17 cellular contexts compared by ENCODE assay signal in the genomic region with DNA sequence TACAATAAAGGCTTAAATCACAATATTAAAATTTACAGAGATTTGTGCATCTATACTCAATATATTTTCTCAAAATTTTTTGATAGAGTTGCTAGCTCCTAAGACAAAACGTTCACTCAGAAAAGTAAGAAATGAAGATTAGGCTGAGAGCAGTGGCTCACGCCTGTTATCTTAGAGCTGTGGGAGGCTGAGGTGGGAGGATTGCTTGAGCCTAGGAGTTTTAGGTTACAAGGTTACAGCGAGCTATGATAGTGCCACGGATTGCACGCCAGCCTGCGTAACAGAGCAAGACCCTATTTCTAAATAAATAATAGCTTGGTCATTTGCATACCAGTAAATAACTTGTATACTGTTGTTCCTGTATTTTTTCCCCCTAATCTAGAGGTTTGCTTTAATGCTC. TPM values are rescaled to one million over a fixed set of nuclear protein-coding genes. Genes with fewer than 3 reads are reported as not detected.
DNase-seq lines count a peak whose midpoint lies in the region; ATAC-seq, FAIRE-seq and TF ChIP-seq lines count a peak whose summit lies in the region.
"Had no signal": no experiment of that assay in that cellular context is flagged by ENCODE, and none has a peak within 500 bp of the region (broad histone marks: within the 10 kb centered on the region; RNA-seq: fewer than 3 reads in every experiment).

No MANE protein-coding gene starts in this region.

- H3K27ac Mint-ChIP-seq in stimulated activated memory B cell treated with anti-CD40 and anti-IgM and Interleukin-4, amounts not matched to agents 10 μg/mL and 1 μg/mL and 100 μg/mL, for 72 hours = no peak overlapping the region

- H3K36me3 ChIP-seq in K562 (ENCODE audit: control insufficient read depth, insufficient read depth, low read length) (peaks cover 12% of the 10 kb centered on the region; the same call in 1 of the 3 replicates), mesendoderm (ENCODE audit: control insufficient read depth, insufficient read depth, low read length) (no peaks in the 10 kb centered on the region)

- H3K18ac ChIP-seq in mesendoderm (ENCODE audit: low read length) = no peak overlapping the region

- no peak overlapping the region for H3K56ac ChIP-seq in mesendoderm (ENCODE audit: low read length)

- BruUV-seq in K562 (replicated peaks; lab: Mats Ljungman, UMichigan) = no TSS peak

- no peak overlapping the region for H4K8ac ChIP-seq in mesendoderm (ENCODE audit: low read depth, low read length)

- H2AFZ ChIP-seq in K562 (ENCODE audit: low read depth, low read length) = no peak overlapping the region

- no peak overlapping the region for H3K23ac ChIP-seq in mesendoderm (ENCODE audit: low read length)

- no peaks in the 10 kb centered on the region; a peak in 1 of 5 replicates for H3K4me1 ChIP-seq in K562 (replicated peaks in 1 of 2; ENCODE audit: control insufficient read depth in 2 of 2, insufficient read depth in 2 of 2, low read length in 2 of 2)
- no peaks in the 10 kb centered on the region for H3K4me1 ChIP-seq in mesendoderm (ENCODE audit: control insufficient read depth, low read depth, low read length)

- no peak overlapping the region for H2BK5ac ChIP-seq in mesendoderm (ENCODE audit: low read length)

- no peaks in the 10 kb centered on the region for H3K9me1 ChIP-seq in K562 (ENCODE audit: control insufficient read depth, insufficient read depth, low read length)

- ATAC-seq in K562 = peak; percentile 76
- no peak for ATAC-seq in stimulated activated memory B cell treated with anti-CD40 and anti-IgM and Interleukin-4, amounts not matched to agents 10 μg/mL and 1 μg/mL and 100 μg/mL, for 72 hours
- ATAC-seq in GM18867 (IDR thresholded peaks at IDR 0.05; ENCODE audit: unreplicated experiment) = no peak

- intact Hi-C loops in K562 (cut with micrococcal nuclease) = no loop called here

- TF ChIP-seq POLR2A in K562 (conservative IDR thresholded peaks at IDR 0.05) = no peak

- no peaks in the 10 kb centered on the region for H4K20me1 ChIP-seq in K562 (replicated peaks; ENCODE audit: control insufficient read depth, insufficient read depth, low read length)

- 11% methylated on average over 6 of the region's 6 CpGs for WGBS in K562 (ENCODE audit: insufficient coverage, low coverage, missing lambda C conversion rate)
- no CpG with 5 or more reads among the region's 6 CpGs for WGBS in mesendoderm (ENCODE audit: extremely low coverage, insufficient coverage, low lambda C conversion rate)

- H2BK15ac ChIP-seq in mesendoderm (replicated peaks; ENCODE audit: low read depth) = no peak overlapping the region

- in situ Hi-C loops in K562 (cut with MboI) = no loop called here

- H3K4me2 ChIP-seq in K562 (ENCODE audit: insufficient read depth, low read length) = no peak overlapping the region
- H3K4me2 ChIP-seq in mesendoderm (ENCODE audit: low read length) = no peak overlapping the region

- H3K27me3 ChIP-seq in K562 (ENCODE audit: control insufficient read depth in 2 of 2, insufficient read depth in 2 of 2, low read length in 2 of 2) = no peaks in the 10 kb centered on the region
- H3K27me3 ChIP-seq in mesendoderm (ENCODE audit: insufficient read depth, low read length, poor library complexity) = no peaks in the 10 kb centered on the region

- no peaks in the 10 kb centered on the region for H3K79me1 ChIP-seq in mesendoderm (ENCODE audit: low read length)

- no peaks in the 10 kb centered on the region for H3K4me1 Mint-ChIP-seq in stimulated activated memory B cell treated with anti-CD40 and anti-IgM and Interleukin-4, amounts not matched to agents 10 μg/mL and 1 μg/mL and 100 μg/mL, for 72 hours

- DNase-seq in OCI-M1 (lab: John Stamatoyannopoulos, UW) (peak; percentile 2), K562 (ENCODE audit: extremely low read depth in 1 of 4, low spot score in 3 of 4) (peak in 1 of 4 experiments; percentile 16), mesendoderm (peak; percentile 18), GM19239 (ENCODE audit: insufficient read length, low spot score) (no peak)
- DNase-seq: C1 segment of cervical spinal cord; Calu3; CD4-positive, alpha-beta memory T cell; COR-L47; DMS53; DMS79 treated with DMSO at 0.1 percent for 48 hours; GF-D8; GOT3; HCEC 1CT had no signal

- H3K9ac ChIP-seq in K562 (ENCODE audit: insufficient read depth in 1 of 2, low read depth in 2 of 2, low read length in 2 of 2) (no peak overlapping the region), mesendoderm (ENCODE audit: low read length) (no peak overlapping the region)

- TF ChIP-seq CTCF in K562 (IDR thresholded peaks at IDR 0.05 in 2 of 3, conservative IDR thresholded peaks at IDR 0.05 in 1 of 3; ENCODE audit: insufficient read depth in 2 of 3, low read depth in 1 of 3, low read length in 3 of 3) = no peak

- no peak overlapping the region for H2BK120ac ChIP-seq in mesendoderm (ENCODE audit: low read depth, low read length)

- H3K27me3 Mint-ChIP-seq in stimulated activated memory B cell treated with anti-CD40 and anti-IgM and Interleukin-4, amounts not matched to agents 10 μg/mL and 1 μg/mL and 100 μg/mL, for 72 hours = no peaks in the 10 kb centered on the region
- H3K27me3 Mint-ChIP-seq: CD4-positive, alpha-beta memory T cell had no signal

- no peaks in the 10 kb centered on the region for H3K9me3 Mint-ChIP-seq in stimulated activated memory B cell treated with anti-CD40 and anti-IgM and Interleukin-4, amounts not matched to agents 10 μg/mL and 1 μg/mL and 100 μg/mL, for 72 hours
- H3K9me3 Mint-ChIP-seq: CD4-positive, alpha-beta memory T cell had no signal

- H3K36me3 Mint-ChIP-seq in stimulated activated memory B cell treated with anti-CD40 and anti-IgM and Interleukin-4, amounts not matched to agents 10 μg/mL and 1 μg/mL and 100 μg/mL, for 72 hours = peaks cover 8% of the 10 kb centered on the region

- no peaks in the 10 kb centered on the region for H3K79me2 ChIP-seq in K562 (ENCODE audit: control insufficient read depth, insufficient read depth, low read length)
- H3K79me2 ChIP-seq in mesendoderm (ENCODE audit: control insufficient read depth, insufficient read depth, low read length) = no peaks in the 10 kb centered on the region

- no peak for TF ChIP-seq RAD21 in K562 (CRISPR knock-in tag; conservative IDR thresholded peaks at IDR 0.05 in 1 of 2, IDR thresholded peaks at IDR 0.05 in 1 of 2)

- no peak for TF ChIP-seq EP300 in K562 (IDR thresholded peaks at IDR 0.05; ENCODE audit: low read length)

- FAIRE-seq in K562 (lab: Jason Lieb, UNC) = peak; percentile 59
- FAIRE-seq in GM19239 (lab: Jason Lieb, UNC) = no peak
- FAIRE-seq: GM18507, H54 had no signal

- CTCF ChIA-PET in K562 (lab: Yijun Ruan, JAX; ENCODE audit: low intra/inter-chr PET ratio) = no interaction called here

- no peak overlapping the region for H3K4ac ChIP-seq in mesendoderm (ENCODE audit: low read depth, low read length)

- no peak overlapping the region for H2AK5ac ChIP-seq in mesendoderm (ENCODE audit: low read length)

- no peak overlapping the region for H4K5ac ChIP-seq in mesendoderm (ENCODE audit: low read length)

- POLR2A ChIA-PET in K562 (lab: Yijun Ruan, JAX) = interaction anchor here (1.0 to 1.4 kb wide), 3 partner anchors 16 to 35 kb away, joined by 3 to 5 read pairs (median 3); a partner anchor contains a TSS

- H3K27ac ChIP-seq in K562 (ENCODE audit: extremely low read depth, low read depth, low read length) = no peak overlapping the region
- no peak overlapping the region for H3K27ac ChIP-seq in mesendoderm (ENCODE audit: low read depth, low read length)

- no peak overlapping the region for H3K4me3 ChIP-seq in K562
- H3K4me3 ChIP-seq in mesendoderm (ENCODE audit: low read length) = no peak overlapping the region

- no peaks in the 10 kb centered on the region for H3K9me3 ChIP-seq in K562 (replicated peaks; ENCODE audit: control insufficient read depth, insufficient read depth, low read depth, low read length)

- no peak overlapping the region for H3K4me3 Mint-ChIP-seq in stimulated activated memory B cell treated with anti-CD40 and anti-IgM and Interleukin-4, amounts not matched to agents 10 μg/mL and 1 μg/mL and 100 μg/mL, for 72 hours
- H3K4me3 Mint-ChIP-seq: CD4-positive, alpha-beta memory T cell had no signal

TF ChIP-seq in K562, 482 proteins besides CTCF, POLR2A, EP300 and RAD21 (continues in another document):
- no peak for TF ChIP-seq ZNF77 (CRISPR knock-in tag; IDR thresholded peaks at IDR 0.05)
- no peak for TF ChIP-seq SIN3A (IDR thresholded peaks at IDR 0.05; ENCODE audit: borderline replicate concordance in 2 of 2, control insufficient read depth in 1 of 2, low read depth in 2 of 2, low read length in 2 of 2)
- TF ChIP-seq, protein P1, sequence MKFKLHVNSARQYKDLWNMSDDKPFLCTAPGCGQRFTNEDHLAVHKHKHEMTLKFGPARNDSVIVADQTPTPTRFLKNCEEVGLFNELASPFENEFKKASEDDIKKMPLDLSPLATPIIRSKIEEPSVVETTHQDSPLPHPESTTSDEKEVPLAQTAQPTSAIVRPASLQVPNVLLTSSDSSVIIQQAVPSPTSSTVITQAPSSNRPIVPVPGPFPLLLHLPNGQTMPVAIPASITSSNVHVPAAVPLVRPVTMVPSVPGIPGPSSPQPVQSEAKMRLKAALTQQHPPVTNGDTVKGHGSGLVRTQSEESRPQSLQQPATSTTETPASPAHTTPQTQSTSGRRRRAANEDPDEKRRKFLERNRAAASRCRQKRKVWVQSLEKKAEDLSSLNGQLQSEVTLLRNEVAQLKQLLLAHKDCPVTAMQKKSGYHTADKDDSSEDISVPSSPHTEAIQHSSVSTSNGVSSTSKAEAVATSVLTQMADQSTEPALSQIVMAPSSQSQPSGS (CRISPR knock-in tag; IDR thresholded peaks at IDR 0.05) = no peak
- no peak for TF ChIP-seq KAT2B (IDR thresholded peaks at IDR 0.05; ENCODE audit: low read depth, low read length)

RNA-seq across cellular contexts. Expression of a gene that starts 35.0 kb away (rescaled TPM):
- total RNA-seq in K562 (2011; cell fraction: chromatin; rRNA removed; ENCODE audit: low replicate concordance) = 4.9 and 13.4 TPM in 2 replicates
- total RNA-seq in K562 (2011; cell fraction: nucleolus; rRNA removed) = 1.2 and 1.3 TPM in 2 replicates
- total RNA-seq in K562 (2011; cell fraction: nucleoplasm; rRNA removed) = 6.7 and 17.6 TPM in 2 replicates
- total RNA-seq in K562 (2014; rRNA removed) = 2.0 and 5.0 TPM in 2 replicates
- 4.0 and 5.0 TPM in 2 replicates for total RNA-seq in K562 (2014; rRNA removed; fragmentation: Illumina TruSeq; extraction: Trizol)
- total RNA-seq in K562 (2015; rRNA removed; fragmentation: Illumina TruSeq; extraction: Trizol) = 4.2 and 4.6 TPM in 2 replicates
- total RNA-seq in K562 (2021) = 6.5 TPM in 2 replicates
- 4.4 and 5.1 TPM in 2 replicates for polyA plus RNA-seq in K562 (2011; rRNA removed)
- 1.3 and 2.9 TPM in 2 replicates for polyA plus RNA-seq in K562 (2011; cell fraction: cytosol; rRNA removed)
- 3.8 and 6.6 TPM in 2 replicates for polyA plus RNA-seq in K562 (2011; cell fraction: nucleus; rRNA removed)
- 5.9 and 7.4 TPM in 2 replicates for polyA plus RNA-seq in K562 (2012)
- 7.1 and 12.7 TPM in 2 replicates for polyA plus RNA-seq in K562 (2014; fragmentation: Illumina TruSeq; extraction: Trizol)
- polyA plus RNA-seq in K562 (2014; fragmentation: Nextera tagmentation; extraction: Ambion mirVana) = 1 to 10 TPM; 5.8 to 5.9 TPM
- polyA plus RNA-seq in K562 (2014; rRNA removed) = 3.2 and 8.1 TPM in 2 replicates
- polyA minus RNA-seq in K562 (2011; rRNA and poly(A)+ RNA removed) = 9.3 and 10.7 TPM in 2 replicates
- 2.5 and 3.2 TPM in 2 replicates for polyA minus RNA-seq in K562 (2011; cell fraction: cytosol; rRNA and poly(A)+ RNA removed)
- polyA minus RNA-seq in K562 (2011; cell fraction: nucleus; rRNA and poly(A)+ RNA removed) = 1.8 and 5.9 TPM in 2 replicates
- polyA plus RNA-seq in mesendoderm (2013, experiment 1 of 2) = 25.3 TPM
- 26.6 TPM for polyA plus RNA-seq in mesendoderm (2013, experiment 2 of 2)
